ENCODE assay signal across 9 cellular contexts in the genomic region with DNA sequence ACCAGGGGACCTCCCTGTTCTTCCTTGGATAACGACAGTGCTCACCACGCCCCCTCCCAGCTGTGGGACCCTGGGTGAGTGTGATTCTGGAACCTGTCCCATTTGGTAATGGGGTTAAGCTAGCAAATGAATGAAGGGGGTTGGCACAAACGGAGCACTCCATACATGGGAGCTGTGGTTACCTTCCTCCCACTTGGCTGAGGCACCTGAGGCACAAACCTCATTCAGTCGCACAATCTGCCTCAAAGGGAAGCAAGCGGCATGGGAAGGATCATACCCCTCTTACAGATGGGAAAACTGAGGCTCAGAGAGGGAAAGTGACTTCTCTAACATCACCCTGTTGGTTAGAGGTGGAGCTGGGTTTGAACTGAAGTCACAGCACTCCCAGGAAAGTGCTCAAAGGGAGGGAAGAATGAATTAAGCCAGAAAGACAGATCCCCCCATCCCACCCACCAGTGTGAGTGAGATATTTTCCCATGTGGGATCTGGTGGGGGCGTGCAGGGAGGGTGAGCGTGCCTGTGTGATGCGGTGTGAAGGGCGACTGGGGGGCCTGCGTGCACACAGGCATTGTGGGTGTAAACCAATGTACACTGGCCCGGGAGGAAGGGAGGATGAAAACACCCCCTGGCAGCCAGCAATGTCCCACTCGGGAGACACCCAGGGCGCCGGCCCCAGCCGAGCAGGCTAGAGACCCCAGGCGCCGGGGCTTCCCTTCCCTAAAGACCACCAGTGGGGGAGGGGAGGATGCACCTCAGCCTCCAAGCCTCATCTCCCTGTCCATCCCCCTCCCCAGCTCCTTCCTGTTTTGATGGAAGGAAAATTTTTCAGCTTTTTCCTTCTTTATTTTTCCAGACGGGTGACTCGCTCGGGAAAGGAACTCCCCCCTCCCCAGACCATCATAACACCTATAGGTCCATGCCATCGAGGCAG. TPM values are rescaled to one million over a fixed set of nuclear protein-coding genes. Genes with fewer than 3 reads are reported as not detected.
A peak's percentile ranks its signal among the peaks of the same experiment; 100 is the strongest.
DNase-seq lines count a peak whose midpoint lies in the region; ATAC-seq and TF ChIP-seq lines count a peak whose summit lies in the region.
"Had no signal": no experiment of that assay in that cellular context is flagged by ENCODE, and none has a peak within 500 bp of the region (broad histone marks: within the 10 kb centered on the region; RNA-seq: fewer than 3 reads in every experiment).

No MANE protein-coding gene starts in this region.

- peak overlapping the region; percentile 41; the same call in 1 of the 2 replicates for H3K27ac ChIP-seq in ACC112 (ENCODE audit: low read depth, low read length)
- H3K27ac ChIP-seq in ascending aorta, result peak overlapping the region; percentile 45 to 79
- H3K27ac ChIP-seq in left lung, result peak overlapping the region; percentile 33 to 75
- no peak overlapping the region for H3K27ac ChIP-seq in naive thymus-derived CD4-positive, alpha-beta T cell (ENCODE audit: low read depth, low read length)
- H3K27ac ChIP-seq: SK-N-MC had no signal

- H3K9me3 ChIP-seq in ascending aorta (no peaks in the 10 kb centered on the region), left lung (no peaks in the 10 kb centered on the region)
- H3K9me3 ChIP-seq in naive thymus-derived CD4-positive, alpha-beta T cell (ENCODE audit: control insufficient read depth in 2 of 3, low read length in 3 of 3), result no peaks in the 10 kb centered on the region

- POLR2A ChIA-PET in naive thymus-derived CD4-positive, alpha-beta T cell (lab: Charles Lee), result interaction anchor here (0.6 to 4.9 kb wide), 6 partner anchors 10 to 339 kb away, joined by 3 to 39 read pairs (median 4); no protein-coding TSS in a partner anchor

- H3K36me3 ChIP-seq in ACC112 (ENCODE audit: insufficient read depth, low read length), result no peaks in the 10 kb centered on the region
- H3K36me3 ChIP-seq in H7 (replicated peaks; ENCODE audit: control insufficient read depth, insufficient read depth, low read length), result no peaks in the 10 kb centered on the region
- no peaks in the 10 kb centered on the region for H3K36me3 ChIP-seq in ascending aorta
- H3K36me3 ChIP-seq in left lung, result no peaks in the 10 kb centered on the region
- H3K36me3 ChIP-seq in naive thymus-derived CD4-positive, alpha-beta T cell (ENCODE audit: control insufficient read depth in 2 of 3, insufficient read depth in 3 of 3, low read length in 3 of 3), result no peaks in the 10 kb centered on the region

- peak overlapping the region in 3 of 9 donors; percentile 25 to 73 (median 59) for H3K27ac Mint-ChIP-seq in naive thymus-derived CD4-positive, alpha-beta T cell

- DNase-seq in H7 (peak; percentile 75), ascending aorta (ENCODE audit: low spot score in 2 of 2) (no peak), left lung (no peak), DMS79 treated with DMSO at 0.1 percent for 48 hours (lab: John Stamatoyannopoulos, UW) (no peak), NCI-H82 (lab: John Stamatoyannopoulos, UW) (no peak), NCI-H226 (no peak)
- DNase-seq in naive thymus-derived CD4-positive, alpha-beta T cell, result no peak

- H3K4me1 ChIP-seq in ACC112 (ENCODE audit: control insufficient read depth, insufficient read depth, low read length, unreplicated experiment) (peaks cover 26% of the 10 kb centered on the region), ascending aorta (peaks cover 21 to 44% of the 10 kb centered on the region in 2 donors), left lung (peaks cover 11 to 55% of the 10 kb centered on the region in 2 donors)
- H3K4me1 ChIP-seq in naive thymus-derived CD4-positive, alpha-beta T cell (ENCODE audit: control insufficient read depth in 2 of 2, insufficient read depth in 2 of 2, low read length in 2 of 2), result peaks cover 12 to 26% of the 10 kb centered on the region in 2 donors

- H3K4me1 Mint-ChIP-seq in naive thymus-derived CD4-positive, alpha-beta T cell, result peaks cover 0 to 28% (median 10%) of the 10 kb centered on the region in 7 donors

- H3K9me3 Mint-ChIP-seq in naive thymus-derived CD4-positive, alpha-beta T cell, result no peaks in the 10 kb centered on the region

- no peak overlapping the region for H2AFZ ChIP-seq in ACC112 (ENCODE audit: low read length, unreplicated experiment)

- intact Hi-C loops in ascending aorta (cut with DNase I) (loop anchor here (2.0 to 10.0 kb wide), 4 partner anchors 56 to 468 kb away; partner anchors contain the start of genes CBX6 and CBX7), left lung (cut with DNase I) (no loop called here)
- intact Hi-C loops in naive thymus-derived CD4-positive, alpha-beta T cell (cut with micrococcal nuclease), result no loop called here

- H3K36me3 Mint-ChIP-seq in naive thymus-derived CD4-positive, alpha-beta T cell, result no peaks in the 10 kb centered on the region

- CTCF ChIA-PET in naive thymus-derived CD4-positive, alpha-beta T cell (lab: Charles Lee), result interaction anchor here (0.6 to 1.1 kb wide), 3 partner anchors 21 to 64 kb away, joined by 3 read pairs; no protein-coding TSS in a partner anchor

- H3K4me3 ChIP-seq in ACC112 (ENCODE audit: low read depth, low read length), result peak overlapping the region; percentile 49; the same call in 1 of the 2 replicates
- H3K4me3 ChIP-seq in H7 (ENCODE audit: insufficient read depth, low read depth, low read length), result no peak overlapping the region
- peak overlapping the region in 1 of 2 donors; percentile 38 for H3K4me3 ChIP-seq in ascending aorta
- H3K4me3 ChIP-seq in left lung, result no peak overlapping the region
- H3K4me3 ChIP-seq in naive thymus-derived CD4-positive, alpha-beta T cell (ENCODE audit: low read length), result no peak overlapping the region
- H3K4me3 ChIP-seq: SK-N-MC had no signal

- peaks cover 0 to 52% (median 28%) of the 10 kb centered on the region in 5 donors for H3K27me3 Mint-ChIP-seq in naive thymus-derived CD4-positive, alpha-beta T cell

- no peaks in the 10 kb centered on the region for H3K79me2 ChIP-seq in ACC112 (ENCODE audit: control insufficient read depth, insufficient read depth, low read length, unreplicated experiment)

- no peak for ATAC-seq in left lung
- ATAC-seq in naive thymus-derived CD4-positive, alpha-beta T cell, result no peak

- TF ChIP-seq CTCF in ascending aorta (IDR thresholded peaks at IDR 0.05) (no peak), left lung (IDR thresholded peaks at IDR 0.05) (no peak)

- no peaks in the 10 kb centered on the region for H3K27me3 ChIP-seq in ACC112 (ENCODE audit: insufficient read depth, low read length)
- H3K27me3 ChIP-seq in H7 (ENCODE audit: control insufficient read depth, insufficient read depth, low read length), result no peaks in the 10 kb centered on the region; the same call in 1 of the 2 replicates
- H3K27me3 ChIP-seq in ascending aorta, result no peaks in the 10 kb centered on the region
- peaks cover 0 to 73% of the 10 kb centered on the region in 2 donors for H3K27me3 ChIP-seq in left lung
- no peaks in the 10 kb centered on the region for H3K27me3 ChIP-seq in naive thymus-derived CD4-positive, alpha-beta T cell (ENCODE audit: control insufficient read depth in 2 of 2, insufficient read depth in 2 of 2, low read length in 2 of 2)

- H3K4me3 Mint-ChIP-seq in naive thymus-derived CD4-positive, alpha-beta T cell, result peak overlapping the region in 1 of 10 donors; percentile 40

RNA-seq across cellular contexts. Expression of gene PDGFB, which starts 7.9 kb away (rescaled TPM):
- total RNA-seq in H7 (2014; rRNA removed; shearing (Covaris generic)), result 7.2 and 8.5 TPM in 2 replicates
- total RNA-seq in ascending aorta (8.9 TPM), left lung (10 to 100 TPM; 21.9 to 28.2 TPM)
- total RNA-seq in naive thymus-derived CD4-positive, alpha-beta T cell, result 1 to 10 TPM in 4 of 5 experiments, under 1 TPM in 1; 0.56 to 9.5 (median 2.3) TPM
- polyA plus RNA-seq in naive thymus-derived CD4-positive, alpha-beta T cell, result 1 to 10 TPM; 1.4 to 5.8 TPM
